Comparison of ENCODE assay signal across 8 cellular contexts in genomic region chr14:78164226-78164853, GRCh38. TPM values are rescaled to one million over a fixed set of nuclear protein-coding genes. Genes with fewer than 3 reads are reported as not detected.
DNase-seq lines count a peak whose midpoint lies in the region; ATAC-seq and TF ChIP-seq lines count a peak whose summit lies in the region.

No MANE protein-coding gene starts in this region.

- TF ChIP-seq CTCF in NB4 (IDR thresholded peaks at IDR 0.05; ENCODE audit: low read depth, low read length) (peak; percentile 76), astrocyte of the cerebellum (IDR thresholded peaks at IDR 0.05; ENCODE audit: low read depth, low read length, missing control alignments) (peak; percentile 63), neural cell (IDR thresholded peaks at IDR 0.05; ENCODE audit: poor library complexity, severe bottlenecking) (peak; percentile 53)

- H3K27ac ChIP-seq in neural cell (ENCODE audit: low read length) = no peak overlapping the region

- no peaks in the 10 kb centered on the region for H3K9me2 ChIP-seq in neural cell (ENCODE audit: insufficient read depth, low read length)

- H4K20me1 ChIP-seq in neural cell (ENCODE audit: insufficient read depth) = no peaks in the 10 kb centered on the region

- H3K36me3 ChIP-seq in neural cell (ENCODE audit: insufficient read depth, low read length) = no peaks in the 10 kb centered on the region

- H3K36me3 Mint-ChIP-seq in stimulated activated memory B cell treated with anti-CD40 and anti-IgM and Interleukin-4, amounts not matched to agents 10 μg/mL and 1 μg/mL and 100 μg/mL, for 72 hours = no peaks in the 10 kb centered on the region

- no peak overlapping the region for H3K4me2 ChIP-seq in neural cell (ENCODE audit: low read length)

- peak; percentile 20 for DNase-seq in stimulated activated CD4-positive, alpha-beta T cell treated with anti-CD3 and anti-CD28 coated beads, Interleukin-1b, Interleukin-23, amount 100 ng/mL, for 48 hours
- no peak for DNase-seq in stimulated activated CD4-positive, alpha-beta T cell treated with anti-CD3 and anti-CD28 coated beads, Interleukin-4, amount 100 ng/mL, for 4 hours
- DNase-seq in NB4 (ENCODE audit: low read depth) (peak; percentile 42), astrocyte of the cerebellum (ENCODE audit: low read depth) (no peak), SW 1271 (lab: John Stamatoyannopoulos, UW) (no peak), activated gamma-delta T cell treated with Interleukin-2 at 50 U/mL for 16 hours (no peak)

- peaks cover 16% of the 10 kb centered on the region for H3K27me3 Mint-ChIP-seq in stimulated activated memory B cell treated with anti-CD40 and anti-IgM and Interleukin-4, amounts not matched to agents 10 μg/mL and 1 μg/mL and 100 μg/mL, for 72 hours

- no peak overlapping the region for H2AFZ ChIP-seq in neural cell (ENCODE audit: low read depth, low read length)

- no peak overlapping the region for H3K27ac Mint-ChIP-seq in stimulated activated memory B cell treated with anti-CD40 and anti-IgM and Interleukin-4, amounts not matched to agents 10 μg/mL and 1 μg/mL and 100 μg/mL, for 72 hours

- H3K27me3 ChIP-seq in neural cell (ENCODE audit: insufficient read depth, low read depth, low read length) = no peaks in the 10 kb centered on the region

- H3K9ac ChIP-seq in neural cell (ENCODE audit: low read length) = no peak overlapping the region

- H3K9me3 Mint-ChIP-seq in stimulated activated memory B cell treated with anti-CD40 and anti-IgM and Interleukin-4, amounts not matched to agents 10 μg/mL and 1 μg/mL and 100 μg/mL, for 72 hours = no peaks in the 10 kb centered on the region

- TF ChIP-seq EP300 in neural cell (conservative IDR thresholded peaks at IDR 0.05; ENCODE audit: poor library complexity, severe bottlenecking) = no peak

- H3K9me3 ChIP-seq in neural cell (ENCODE audit: low read length) = no peaks in the 10 kb centered on the region

- TF ChIP-seq POLR2A in NB4 (IDR thresholded peaks at IDR 0.05; ENCODE audit: extremely low read depth, insufficient read length) = no peak

- in situ Hi-C loops in astrocyte of the cerebellum (cut with HindIII; ENCODE audit: low sequenced_read_pairs) = no loop called here

- no peaks in the 10 kb centered on the region for H3K79me2 ChIP-seq in neural cell (replicated peaks; ENCODE audit: insufficient read depth, low read length)

- H3K4me3 ChIP-seq in NB4 (ENCODE audit: low read depth, low read length) = no peak overlapping the region
- H3K4me3 ChIP-seq in astrocyte of the cerebellum (ENCODE audit: low read depth, low read length) = no peak overlapping the region
- H3K4me3 ChIP-seq in neural cell (ENCODE audit: low read length) = no peak overlapping the region

- H3K4me1 Mint-ChIP-seq in stimulated activated memory B cell treated with anti-CD40 and anti-IgM and Interleukin-4, amounts not matched to agents 10 μg/mL and 1 μg/mL and 100 μg/mL, for 72 hours = no peaks in the 10 kb centered on the region

- H3K4me3 Mint-ChIP-seq in stimulated activated memory B cell treated with anti-CD40 and anti-IgM and Interleukin-4, amounts not matched to agents 10 μg/mL and 1 μg/mL and 100 μg/mL, for 72 hours = no peak overlapping the region

- TF ChIP-seq RAD21 in neural cell (conservative IDR thresholded peaks at IDR 0.05) = no peak

- no peak for ATAC-seq in stimulated activated memory B cell treated with anti-CD40 and anti-IgM and Interleukin-4, amounts not matched to agents 10 μg/mL and 1 μg/mL and 100 μg/mL, for 72 hours

- no peaks in the 10 kb centered on the region for H3F3A ChIP-seq in neural cell (ENCODE audit: insufficient read depth, low read length, poor library complexity, severe bottlenecking)

TF ChIP-seq in neural cell, 6 proteins besides CTCF, POLR2A, EP300 and RAD21:
- TF ChIP-seq SMC3 (conservative IDR thresholded peaks at IDR 0.05; ENCODE audit: poor library complexity) (peak; percentile 46), EZH2 (IDR thresholded peaks at IDR 0.05; ENCODE audit: borderline replicate concordance, insufficient read depth, low read length, poor library complexity, severe bottlenecking) (no peak), REST (IDR thresholded peaks at IDR 0.05; ENCODE audit: borderline replicate concordance) (no peak), TAF1 (IDR thresholded peaks at IDR 0.05; ENCODE audit: low read depth) (no peak), POLR2AphosphoS5 (IDR thresholded peaks at IDR 0.05) (no peak), MXI1 (conservative IDR thresholded peaks at IDR 0.05; ENCODE audit: poor library complexity, severe bottlenecking) (no peak)

RNA-seq across cellular contexts. Expression of gene NRXN3, which starts 5.8 kb away (rescaled TPM):
- 110 and 114 TPM in 2 replicates for polyA plus RNA-seq in neural cell
- 242 and 310 TPM in 2 replicates for polyA minus RNA-seq in neural cell

Comparison
In these comparisons a context has a peak if more than half of its experiments do, and no peak if none do; other contexts are left out.
1. DNase-seq: peak in stimulated activated CD4-positive, alpha-beta T cell treated with anti-CD3 and anti-CD28 coated beads, Interleukin-1b, Interleukin-23, amount 100 ng/mL, for 48 hours (single experiment) and NB4 (single experiment); none in stimulated activated CD4-positive, alpha-beta T cell treated with anti-CD3 and anti-CD28 coated beads, Interleukin-4, amount 100 ng/mL, for 4 hours (0 of 2), astrocyte of the cerebellum (single experiment), SW 1271 (0 of 2) and activated gamma-delta T cell treated with Interleukin-2 at 50 U/mL for 16 hours (single experiment).
2. Peak in every context shown above with its lines, with median percentiles within 50 percentile points of each other: CTCF ChIP-seq.